Comparison of ENCODE assay signal across 5 cellular contexts in the genomic region with DNA sequence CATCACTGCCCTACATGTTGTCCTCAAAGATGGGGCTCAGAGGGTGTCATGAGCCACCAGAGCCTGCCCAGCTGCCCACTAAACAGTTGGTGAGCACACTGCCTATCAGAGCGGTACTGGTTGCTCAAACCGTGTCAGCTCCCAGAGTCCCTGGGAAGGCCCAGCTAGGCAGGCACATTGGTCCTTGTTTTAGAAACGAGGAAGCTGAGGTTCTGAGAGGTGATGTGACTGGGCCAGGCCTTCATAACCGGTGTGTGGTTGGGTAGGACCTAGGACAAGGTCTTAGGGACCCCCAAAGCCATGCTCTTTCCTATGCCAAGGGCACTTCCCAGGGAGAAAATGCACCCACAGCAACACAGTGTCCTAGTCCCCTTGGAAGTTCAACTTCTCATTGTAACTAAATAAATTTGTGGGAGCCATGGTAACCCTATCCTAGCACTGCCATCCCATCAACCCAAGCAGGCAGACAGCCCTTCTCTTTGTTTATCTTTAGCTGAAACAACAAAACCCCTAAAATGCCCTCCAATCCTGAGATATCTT.
"Had no signal": no experiment of that assay in that cellular context is flagged by ENCODE, and none has a peak within 500 bp of the region (broad histone marks: within the 10 kb centered on the region; RNA-seq: fewer than 3 reads in every experiment).

No MANE protein-coding gene starts in this region.

- H3K4me3 ChIP-seq: GM23338 had no signal

- ATAC-seq: GM23338, HepG2 had no signal

- DNase-seq: H9, HCEC 1CT had no signal

- H3K9me3 Mint-ChIP-seq: GM23338, H9, IgD-negative memory B cell had no signal

- H3K27me3 Mint-ChIP-seq: IgD-negative memory B cell had no signal

- H3K27ac Mint-ChIP-seq: GM23338, H9, IgD-negative memory B cell had no signal

- H3K4me1 Mint-ChIP-seq: GM23338, IgD-negative memory B cell had no signal

- H3K4me3 Mint-ChIP-seq: GM23338, H9, IgD-negative memory B cell had no signal

- H3K36me3 Mint-ChIP-seq: IgD-negative memory B cell had no signal
